In the genomic region with DNA sequence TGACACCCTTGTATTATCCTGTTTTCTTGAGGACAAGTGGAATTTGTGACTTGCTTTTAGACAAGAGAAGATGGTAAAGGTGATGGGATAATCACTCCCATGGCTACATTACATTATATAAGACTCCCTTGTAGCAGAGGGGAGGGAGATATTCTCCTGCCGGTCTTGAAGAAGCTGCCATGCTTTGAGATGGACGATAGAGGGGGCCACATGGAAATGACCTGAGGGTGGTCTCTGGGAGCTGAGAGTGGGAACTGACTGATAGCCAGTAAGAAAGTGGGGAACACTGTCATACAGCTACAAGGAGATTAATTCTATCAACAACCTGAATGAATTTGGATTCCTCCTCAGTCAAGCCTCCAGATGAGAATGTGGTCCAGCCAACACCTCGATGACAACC, we compare ENCODE assay signal across 17 cellular contexts.
DNase-seq lines count a peak whose midpoint lies in the region; TF ChIP-seq lines count a peak whose summit lies in the region.
"Had no signal": no experiment of that assay in that cellular context is flagged by ENCODE, and none has a peak within 500 bp of the region (broad histone marks: within the 10 kb centered on the region; RNA-seq: fewer than 3 reads in every experiment).

No MANE protein-coding gene starts in this region.

- peaks cover 4% of the 10 kb centered on the region for H3K9me3 Mint-ChIP-seq in activated naive CD4-positive, alpha-beta T cell treated with anti-CD3 and anti-CD28 coated beads, Interleukin-2, amount 10 ng/mL, durations not matched to agents 7 days and 5 days

- WGBS in iPS DF 6.9 (ENCODE audit: insufficient coverage, insufficient read length), result no CpG with 5 or more reads among the region's 3 CpGs

- DNase-seq in NB4 (ENCODE audit: low read depth) (peak; percentile 8), coronary artery (ENCODE audit: low spot score) (peak; percentile 11), iPS DF 6.9 (ENCODE audit: low read depth, low spot score) (peak; percentile 9), HPDE6-E6E7 (ENCODE audit: extremely low spot score) (no peak), ascending aorta (ENCODE audit: low spot score in 2 of 2) (no peak)
- no peak for DNase-seq in activated CD4-positive, alpha-beta T cell treated with anti-CD3 and anti-CD28 coated beads for 48 hours
- DNase-seq in activated naive CD4-positive, alpha-beta T cell treated with anti-CD3 and anti-CD28 coated beads, Interleukin-2, amount 10 ng/mL, durations not matched to agents 7 days and 5 days, result no peak
- DNase-seq: CD4-positive, CD25-positive, alpha-beta regulatory T cell; DMS79; GM23248; Kasumi-1; NCI-H1048; NCI-H1417 treated with DMSO at 0.1 percent for 48 hours; NCI-H187 treated with DMSO at 0.1 percent for 48 hours; NCI-H69; NK-92 treated with Interleukin-12 subunit alpha and Interleukin-12 subunit beta, amount 100 ng/mL, for 24 hours; SJCRH30 had no signal

- TF ChIP-seq CTCF in NB4 (IDR thresholded peaks at IDR 0.05; ENCODE audit: low read depth, low read length), result no peak
- no peak for TF ChIP-seq CTCF in coronary artery (IDR thresholded peaks at IDR 0.05)
- TF ChIP-seq CTCF in ascending aorta (IDR thresholded peaks at IDR 0.05), result no peak

- H3K4me3 ChIP-seq in NB4 (ENCODE audit: low read depth, low read length) (no peak overlapping the region), coronary artery (no peak overlapping the region), iPS DF 6.9 (ENCODE audit: low read length) (no peak overlapping the region), ascending aorta (no peak overlapping the region)
- H3K4me3 ChIP-seq: GM23248, SJCRH30 had no signal

- no peak overlapping the region for H3K4me3 Mint-ChIP-seq in activated naive CD4-positive, alpha-beta T cell treated with anti-CD3 and anti-CD28 coated beads, Interleukin-2, amount 10 ng/mL, durations not matched to agents 7 days and 5 days
- H3K4me3 Mint-ChIP-seq: CD4-positive, CD25-positive, alpha-beta regulatory T cell had no signal

- intact Hi-C loops in ascending aorta (cut with DNase I), result no loop called here

- no peaks in the 10 kb centered on the region for H3K4me1 ChIP-seq in iPS DF 6.9 (ENCODE audit: control insufficient read depth, insufficient read depth, low read length)
- H3K4me1 ChIP-seq in ascending aorta, result no peaks in the 10 kb centered on the region

- H3K36me3 Mint-ChIP-seq in activated naive CD4-positive, alpha-beta T cell treated with anti-CD3 and anti-CD28 coated beads, Interleukin-2, amount 10 ng/mL, durations not matched to agents 7 days and 5 days, result no peaks in the 10 kb centered on the region
- H3K36me3 Mint-ChIP-seq: CD4-positive, CD25-positive, alpha-beta regulatory T cell had no signal

- H3K9me3 ChIP-seq in iPS DF 6.9 (ENCODE audit: control insufficient read depth, insufficient read depth, low read length) (no peaks in the 10 kb centered on the region), ascending aorta (no peaks in the 10 kb centered on the region)
- H3K9me3 ChIP-seq: SJCRH30 had no signal

- peaks cover 3% of the 10 kb centered on the region for H3K4me1 Mint-ChIP-seq in activated naive CD4-positive, alpha-beta T cell treated with anti-CD3 and anti-CD28 coated beads, Interleukin-2, amount 10 ng/mL, durations not matched to agents 7 days and 5 days

- H3K27ac Mint-ChIP-seq in activated naive CD4-positive, alpha-beta T cell treated with anti-CD3 and anti-CD28 coated beads, Interleukin-2, amount 10 ng/mL, durations not matched to agents 7 days and 5 days, result no peak overlapping the region
- H3K27ac Mint-ChIP-seq: CD4-positive, CD25-positive, alpha-beta regulatory T cell had no signal

- TF ChIP-seq POLR2A in NB4 (IDR thresholded peaks at IDR 0.05; ENCODE audit: extremely low read depth, insufficient read length), result no peak

- CTCF ChIA-PET in activated naive CD4-positive, alpha-beta T cell treated with anti-CD3 and anti-CD28 coated beads, Interleukin-2, amount 10 ng/mL, durations not matched to agents 7 days and 5 days (lab: Charles Lee), result no interaction called here

- H3K27me3 ChIP-seq in iPS DF 6.9 (ENCODE audit: control insufficient read depth, insufficient read depth, low read length), result no peaks in the 10 kb centered on the region
- no peaks in the 10 kb centered on the region for H3K27me3 ChIP-seq in ascending aorta
- H3K27me3 ChIP-seq: SJCRH30 had no signal

- no peaks in the 10 kb centered on the region for H3K27me3 Mint-ChIP-seq in activated naive CD4-positive, alpha-beta T cell treated with anti-CD3 and anti-CD28 coated beads, Interleukin-2, amount 10 ng/mL, durations not matched to agents 7 days and 5 days
- H3K27me3 Mint-ChIP-seq: CD4-positive, CD25-positive, alpha-beta regulatory T cell had no signal

- H3K36me3 ChIP-seq in iPS DF 6.9 (ENCODE audit: control insufficient read depth, insufficient read depth, low read length), result no peaks in the 10 kb centered on the region
- H3K36me3 ChIP-seq in ascending aorta, result no peaks in the 10 kb centered on the region
- H3K36me3 ChIP-seq: SJCRH30 had no signal

- H3K27ac ChIP-seq in coronary artery, result no peak overlapping the region
- no peak overlapping the region for H3K27ac ChIP-seq in iPS DF 6.9 (ENCODE audit: low read length)
- no peak overlapping the region for H3K27ac ChIP-seq in ascending aorta
- H3K27ac ChIP-seq: GM23248, SJCRH30 had no signal

Comparison
In these comparisons a context has a peak if more than half of its experiments do, and no peak if none do; other contexts are left out.
1. DNase-seq: peak in NB4 (single experiment), coronary artery (single experiment) and iPS DF 6.9 (single experiment); none in HPDE6-E6E7 (single experiment), activated CD4-positive, alpha-beta T cell treated with anti-CD3 and anti-CD28 coated beads for 48 hours (single experiment), activated naive CD4-positive, alpha-beta T cell treated with anti-CD3 and anti-CD28 coated beads, Interleukin-2, amount 10 ng/mL, durations not matched to agents 7 days and 5 days (single experiment) and ascending aorta (0 of 2).